ENCODE assay signal across 2 cellular contexts in genomic region chr7:1856966-1857441, GRCh38.
TF ChIP-seq lines count a peak whose summit lies in the region.

No MANE protein-coding gene starts in this region.

TF ChIP-seq in HEK293T, 16 proteins besides CTCF, POLR2A, EP300 and RAD21 (continued from another document):
- TF ChIP-seq PKNOX1 (IDR thresholded peaks at IDR 0.05): no peak
- TF ChIP-seq CTBP1 (IDR thresholded peaks at IDR 0.05; ENCODE audit: borderline replicate concordance): no peak
- no peak for TF ChIP-seq FOXA1 (IDR thresholded peaks at IDR 0.05)
- TF ChIP-seq BHLHE40 (IDR thresholded peaks at IDR 0.05; ENCODE audit: borderline replicate concordance): no peak
- no peak for TF ChIP-seq FOXM1 (IDR thresholded peaks at IDR 0.05; ENCODE audit: borderline replicate concordance)

TF ChIP-seq in SK-N-SH treated with all-trans-retinoic acid at 6 μM for 48 hours, 23 proteins besides CTCF, POLR2A, EP300 and RAD21 (continued from another document):
- TF ChIP-seq CREB5 (CRISPR knock-in tag; IDR thresholded peaks at IDR 0.05; ENCODE audit: low read depth) (no peak), OSR1 (CRISPR knock-in tag; IDR thresholded peaks at IDR 0.05) (no peak)
